Comparison of ENCODE assay signal across 6 cellular contexts in the genomic region with DNA sequence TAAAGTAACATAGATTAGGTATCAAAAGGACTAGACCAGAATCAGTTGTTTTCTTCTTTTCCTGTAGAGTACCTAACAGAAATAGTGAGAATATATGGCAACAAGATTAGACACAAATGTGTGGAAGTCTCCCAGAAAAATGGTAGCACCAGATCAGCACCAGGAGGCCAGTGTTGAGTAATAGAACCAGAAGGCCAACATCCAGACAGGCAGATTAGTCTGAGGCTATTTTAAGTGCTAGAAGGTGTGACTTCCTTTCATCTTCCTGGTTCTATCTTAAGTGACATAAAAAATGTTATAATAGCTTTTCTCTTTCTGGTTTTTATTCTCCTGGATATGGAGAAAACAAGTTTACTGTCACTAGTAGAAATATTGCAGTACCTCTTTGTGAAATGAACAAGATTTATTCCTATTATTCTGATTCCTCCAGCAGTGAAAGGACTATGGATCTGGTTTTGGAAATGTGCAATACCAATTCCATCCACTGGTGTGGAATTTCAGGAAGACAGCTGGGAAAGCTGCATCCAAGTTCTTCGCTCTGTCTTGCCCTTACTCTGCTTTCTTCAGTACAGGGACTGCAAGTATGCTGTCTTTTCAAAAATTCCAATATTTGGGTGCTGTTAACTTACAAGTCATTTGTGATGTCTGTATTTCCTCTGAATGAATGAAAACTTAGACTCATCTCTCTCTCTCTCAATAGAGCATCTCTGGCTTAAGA. TPM values are rescaled to one million over a fixed set of nuclear protein-coding genes. Genes with fewer than 3 reads are reported as not detected.
DNase-seq lines count a peak whose midpoint lies in the region; TF ChIP-seq lines count a peak whose summit lies in the region.

No MANE protein-coding gene starts in this region.

- DNase-seq in ELF-1 (ENCODE audit: low read depth, low spot score) = peak; percentile 21
- peak; percentile 2 for DNase-seq in SW480 (ENCODE audit: low spot score)
- DNase-seq in stimulated activated CD4-positive, alpha-beta T cell treated with anti-CD3 and anti-CD28 coated beads, Interleukin-4, amount 100 ng/mL, for 4 hours = no peak
- DNase-seq in activated CD4-positive, alpha-beta T cell treated with anti-CD3 and anti-CD28 coated beads for 48 hours = no peak
- no peak for DNase-seq in stimulated activated CD4-positive, alpha-beta T cell treated with anti-CD3 and anti-CD28 coated beads, Interleukin-15, amount 100 ng/mL, for 24 hours

- no peak overlapping the region for H3K9ac ChIP-seq in liver (ENCODE audit: low read depth in 1 of 2, low read length in 2 of 2)

- H3K27ac ChIP-seq in liver (ENCODE audit: low read depth in 1 of 2, low read length in 2 of 2) = no peak overlapping the region

- peaks cover 4 to 24% (median 10%) of the 10 kb centered on the region in 4 donors for H3K36me3 ChIP-seq in liver (ENCODE audit: control insufficient read depth in 4 of 4, insufficient read depth in 3 of 4, low read depth in 1 of 4, low read length in 3 of 4)

- no peaks in the 10 kb centered on the region for H3K4me1 ChIP-seq in liver (ENCODE audit: control insufficient read depth in 4 of 4, insufficient read depth in 4 of 4, low read length in 3 of 4)

- WGBS in liver = 95% methylated on average over 1 of the region's 1 CpG

- H3K27me3 ChIP-seq in liver (ENCODE audit: control insufficient read depth in 4 of 4, insufficient read depth in 4 of 4, low read length in 3 of 4) = no peaks in the 10 kb centered on the region

- no peaks in the 10 kb centered on the region for H3K9me3 ChIP-seq in liver (ENCODE audit: control insufficient read depth in 4 of 4, low read length in 3 of 4)

- TF ChIP-seq RAD21 in liver (IDR thresholded peaks at IDR 0.05) = peak in 1 of 2 donors; percentile 32

- TF ChIP-seq CTCF in liver (IDR thresholded peaks at IDR 0.05; ENCODE audit: low read depth, low read length, missing input control) = peak; percentile 32

- no peak overlapping the region for H3K4me3 ChIP-seq in liver (ENCODE audit: low read depth in 1 of 3, low read length in 3 of 3)

TF ChIP-seq in liver, 16 proteins besides CTCF, POLR2A, EP300 and RAD21:
- TF ChIP-seq TAF1 (conservative IDR thresholded peaks at IDR 0.05) (no peak), JUND (IDR thresholded peaks at IDR 0.05) (no peak), YY1 (IDR thresholded peaks at IDR 0.05) (no peak), NR2F2 (IDR thresholded peaks at IDR 0.05) (no peak), SP1 (IDR thresholded peaks at IDR 0.05) (no peak), HNF4G (IDR thresholded peaks at IDR 0.05) (no peak), RXRA (IDR thresholded peaks at IDR 0.05) (no peak), FOXA1 (IDR thresholded peaks at IDR 0.05) (no peak), GABPA (IDR thresholded peaks at IDR 0.05 in 1 of 2, conservative IDR thresholded peaks at IDR 0.05 in 1 of 2) (no peak), HNF4A (conservative IDR thresholded peaks at IDR 0.05) (no peak), EGR1 (IDR thresholded peaks at IDR 0.05; ENCODE audit: low read depth in 2 of 2) (no peak), FOXA2 (IDR thresholded peaks at IDR 0.05) (no peak)
- TF ChIP-seq, protein P1, sequence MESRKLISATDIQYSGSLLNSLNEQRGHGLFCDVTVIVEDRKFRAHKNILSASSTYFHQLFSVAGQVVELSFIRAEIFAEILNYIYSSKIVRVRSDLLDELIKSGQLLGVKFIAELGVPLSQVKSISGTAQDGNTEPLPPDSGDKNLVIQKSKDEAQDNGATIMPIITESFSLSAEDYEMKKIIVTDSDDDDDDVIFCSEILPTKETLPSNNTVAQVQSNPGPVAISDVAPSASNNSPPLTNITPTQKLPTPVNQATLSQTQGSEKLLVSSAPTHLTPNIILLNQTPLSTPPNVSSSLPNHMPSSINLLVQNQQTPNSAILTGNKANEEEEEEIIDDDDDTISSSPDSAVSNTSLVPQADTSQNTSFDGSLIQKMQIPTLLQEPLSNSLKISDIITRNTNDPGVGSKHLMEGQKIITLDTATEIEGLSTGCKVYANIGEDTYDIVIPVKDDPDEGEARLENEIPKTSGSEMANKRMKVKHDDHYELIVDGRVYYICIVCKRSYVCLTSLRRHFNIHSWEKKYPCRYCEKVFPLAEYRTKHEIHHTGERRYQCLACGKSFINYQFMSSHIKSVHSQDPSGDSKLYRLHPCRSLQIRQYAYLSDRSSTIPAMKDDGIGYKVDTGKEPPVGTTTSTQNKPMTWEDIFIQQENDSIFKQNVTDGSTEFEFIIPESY (IDR thresholded peaks at IDR 0.05) = no peak
- TF ChIP-seq, protein P2, sequence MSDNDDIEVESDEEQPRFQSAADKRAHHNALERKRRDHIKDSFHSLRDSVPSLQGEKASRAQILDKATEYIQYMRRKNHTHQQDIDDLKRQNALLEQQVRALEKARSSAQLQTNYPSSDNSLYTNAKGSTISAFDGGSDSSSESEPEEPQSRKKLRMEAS (IDR thresholded peaks at IDR 0.05) = no peak
- TF ChIP-seq, protein P3, sequence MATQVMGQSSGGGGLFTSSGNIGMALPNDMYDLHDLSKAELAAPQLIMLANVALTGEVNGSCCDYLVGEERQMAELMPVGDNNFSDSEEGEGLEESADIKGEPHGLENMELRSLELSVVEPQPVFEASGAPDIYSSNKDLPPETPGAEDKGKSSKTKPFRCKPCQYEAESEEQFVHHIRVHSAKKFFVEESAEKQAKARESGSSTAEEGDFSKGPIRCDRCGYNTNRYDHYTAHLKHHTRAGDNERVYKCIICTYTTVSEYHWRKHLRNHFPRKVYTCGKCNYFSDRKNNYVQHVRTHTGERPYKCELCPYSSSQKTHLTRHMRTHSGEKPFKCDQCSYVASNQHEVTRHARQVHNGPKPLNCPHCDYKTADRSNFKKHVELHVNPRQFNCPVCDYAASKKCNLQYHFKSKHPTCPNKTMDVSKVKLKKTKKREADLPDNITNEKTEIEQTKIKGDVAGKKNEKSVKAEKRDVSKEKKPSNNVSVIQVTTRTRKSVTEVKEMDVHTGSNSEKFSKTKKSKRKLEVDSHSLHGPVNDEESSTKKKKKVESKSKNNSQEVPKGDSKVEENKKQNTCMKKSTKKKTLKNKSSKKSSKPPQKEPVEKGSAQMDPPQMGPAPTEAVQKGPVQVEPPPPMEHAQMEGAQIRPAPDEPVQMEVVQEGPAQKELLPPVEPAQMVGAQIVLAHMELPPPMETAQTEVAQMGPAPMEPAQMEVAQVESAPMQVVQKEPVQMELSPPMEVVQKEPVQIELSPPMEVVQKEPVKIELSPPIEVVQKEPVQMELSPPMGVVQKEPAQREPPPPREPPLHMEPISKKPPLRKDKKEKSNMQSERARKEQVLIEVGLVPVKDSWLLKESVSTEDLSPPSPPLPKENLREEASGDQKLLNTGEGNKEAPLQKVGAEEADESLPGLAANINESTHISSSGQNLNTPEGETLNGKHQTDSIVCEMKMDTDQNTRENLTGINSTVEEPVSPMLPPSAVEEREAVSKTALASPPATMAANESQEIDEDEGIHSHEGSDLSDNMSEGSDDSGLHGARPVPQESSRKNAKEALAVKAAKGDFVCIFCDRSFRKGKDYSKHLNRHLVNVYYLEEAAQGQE (IDR thresholded peaks at IDR 0.05) = no peak

RNA-seq across cellular contexts. Expression of a gene that starts 39.1 kb away (rescaled TPM):
- total RNA-seq in liver = 1 to 10 TPM; 1.8 to 2.5 TPM
- polyA plus RNA-seq in liver = 1 to 10 TPM; 1.0 to 1.9 TPM

RNA-seq across cellular contexts. Expression of a gene that starts 39.1 kb away (rescaled TPM):
- total RNA-seq in liver = 10 to 100 TPM; 10.7 to 11.2 TPM
- polyA plus RNA-seq in liver = 1 to 10 TPM; 6.8 to 8.9 TPM

RNA-seq across cellular contexts. Expression of a gene that starts 39.8 kb away (rescaled TPM):
- 10 to 100 TPM; 14.6 to 25.0 TPM for total RNA-seq in liver
- polyA plus RNA-seq in liver = 1 to 10 TPM; 3.1 to 3.6 TPM

RNA-seq across cellular contexts. Expression of a gene that starts 57.9 kb away (rescaled TPM):
- 1 to 10 TPM; 2.7 to 3.2 TPM for total RNA-seq in liver
- 1 to 10 TPM in 1 of 2 donors, under 1 TPM in 1; 0.79 to 1.0 TPM for polyA plus RNA-seq in liver

RNA-seq across cellular contexts. Expression of a gene that starts 58.0 kb away (rescaled TPM):
- 10 to 100 TPM; 13.4 to 26.4 TPM for total RNA-seq in liver
- polyA plus RNA-seq in liver = 10 to 100 TPM; 13.5 to 24.7 TPM

Comparison
In these comparisons a context has a peak if more than half of its experiments do, and no peak if none do; other contexts are left out.
1. DNase-seq: peak in ELF-1 (single experiment) and SW480 (single experiment); none in stimulated activated CD4-positive, alpha-beta T cell treated with anti-CD3 and anti-CD28 coated beads, Interleukin-4, amount 100 ng/mL, for 4 hours (0 of 2), activated CD4-positive, alpha-beta T cell treated with anti-CD3 and anti-CD28 coated beads for 48 hours (single experiment) and stimulated activated CD4-positive, alpha-beta T cell treated with anti-CD3 and anti-CD28 coated beads, Interleukin-15, amount 100 ng/mL, for 24 hours (single experiment).